In the genomic region with DNA sequence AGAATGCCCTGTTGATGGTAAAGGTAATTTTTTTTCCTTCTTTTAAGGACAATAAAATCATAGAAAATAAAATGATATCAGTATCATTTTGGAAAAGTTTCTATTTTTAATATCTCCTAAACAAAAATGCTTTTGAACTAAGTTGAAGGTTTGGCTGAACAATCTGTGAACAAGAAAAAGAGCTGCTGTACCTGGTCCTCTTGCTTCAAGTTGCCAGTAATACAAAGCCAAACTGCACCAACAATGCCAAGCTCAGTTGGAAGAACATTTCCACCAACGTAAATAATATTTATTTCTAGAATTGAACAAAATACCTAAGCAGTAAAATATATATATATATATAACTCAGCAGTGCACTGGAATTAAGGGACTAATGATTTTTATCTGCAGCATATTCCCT, we compare ENCODE assay signal across 14 cellular contexts.
DNase-seq lines count a peak whose midpoint lies in the region; ATAC-seq and TF ChIP-seq lines count a peak whose summit lies in the region.
"Had no signal": no experiment of that assay in that cellular context is flagged by ENCODE, and none has a peak within 500 bp of the region (broad histone marks: within the 10 kb centered on the region; RNA-seq: fewer than 3 reads in every experiment).

No MANE protein-coding gene starts in this region.

- DNase-seq in left ventricle myocardium inferior (no peak), left ventricle myocardium superior (no peak), Karpas-422 (no peak), NCI-H2227 (lab: John Stamatoyannopoulos, UW; ENCODE audit: unreplicated experiment) (no peak)
- no peak for DNase-seq in activated CD4-positive, alpha-beta T cell treated with anti-CD3 and anti-CD28 coated beads for 4 hours
- DNase-seq: ACHN; BE2C; CD4-positive, alpha-beta memory T cell; DMS153; DMS79; GF-D8; HCEC 1CT had no signal

- H3K27me3 ChIP-seq in left ventricle myocardium inferior (ENCODE audit: low read depth): no peaks in the 10 kb centered on the region
- no peaks in the 10 kb centered on the region for H3K27me3 ChIP-seq in Karpas-422 (ENCODE audit: low read length)
- H3K27me3 ChIP-seq in endocrine pancreas (ENCODE audit: control insufficient read depth, insufficient read depth, low read length): no peaks in the 10 kb centered on the region
- H3K27me3 ChIP-seq: BE2C had no signal

- H3K27ac ChIP-seq in left ventricle myocardium inferior (replicated peaks) (peak overlapping the region; percentile 88), Karpas-422 (ENCODE audit: low read length) (peak overlapping the region; percentile 54)

- H3K4me1 ChIP-seq in left ventricle myocardium inferior (peaks cover 81% of the 10 kb centered on the region), Karpas-422 (ENCODE audit: low read length) (peaks cover 72% of the 10 kb centered on the region), endocrine pancreas (ENCODE audit: control insufficient read depth, insufficient read depth, low read length) (peaks cover 36% of the 10 kb centered on the region)

- no peaks in the 10 kb centered on the region for H4K20me1 ChIP-seq in Karpas-422 (ENCODE audit: insufficient read depth, low read depth, low read length)

- TF ChIP-seq CTCF in left ventricle myocardium inferior (IDR thresholded peaks at IDR 0.05; ENCODE audit: borderline replicate concordance): no peak

- H3K9me3 ChIP-seq in left ventricle myocardium inferior (replicated peaks): no peaks in the 10 kb centered on the region
- no peaks in the 10 kb centered on the region for H3K9me3 ChIP-seq in Karpas-422 (ENCODE audit: low read length)
- no peaks in the 10 kb centered on the region for H3K9me3 ChIP-seq in endocrine pancreas (ENCODE audit: control insufficient read depth, low read length)
- H3K9me3 ChIP-seq: BE2C had no signal

- H2AFZ ChIP-seq in Karpas-422 (ENCODE audit: low read length): no peak overlapping the region
- H2AFZ ChIP-seq: GM23338 had no signal

- H3K9ac ChIP-seq in Karpas-422 (ENCODE audit: low read length) (no peak overlapping the region), endocrine pancreas (ENCODE audit: control insufficient read depth, insufficient read depth, low read length) (no peak overlapping the region)

- intact Hi-C loops in left ventricle myocardium inferior (cut with micrococcal nuclease) (no loop called here), left ventricle myocardium superior (cut with micrococcal nuclease) (no loop called here)

- H3K4me2 ChIP-seq in Karpas-422 (ENCODE audit: low read depth, low read length, poor library complexity, severe bottlenecking): peak overlapping the region; percentile 31
- H3K4me2 ChIP-seq: GM23338 had no signal

- no peaks in the 10 kb centered on the region for H3K9me2 ChIP-seq in Karpas-422 (replicated peaks; ENCODE audit: insufficient read depth, low read length)

- no peak for ATAC-seq in left ventricle myocardium superior
- ATAC-seq: GM23338 had no signal

- H3K79me2 ChIP-seq in Karpas-422 (ENCODE audit: low read length): peaks cover 99% of the 10 kb centered on the region

- H3K36me3 ChIP-seq in left ventricle myocardium inferior: no peaks in the 10 kb centered on the region
- H3K36me3 ChIP-seq in Karpas-422 (ENCODE audit: insufficient read depth, low read length): peaks cover 8% of the 10 kb centered on the region; the same call in 1 of the 2 replicates
- H3K36me3 ChIP-seq in endocrine pancreas (ENCODE audit: control insufficient read depth, insufficient read depth, low read length): no peaks in the 10 kb centered on the region
- H3K36me3 ChIP-seq: BE2C had no signal

- H3K4me3 ChIP-seq in left ventricle myocardium inferior: no peak overlapping the region
- no peak overlapping the region for H3K4me3 ChIP-seq in Karpas-422 (ENCODE audit: low read length)
- H3K4me3 ChIP-seq in endocrine pancreas (ENCODE audit: control insufficient read depth, insufficient read depth, low read length): peak overlapping the region; percentile 14
- H3K4me3 ChIP-seq: GM23338 had no signal
